In genomic region chr10:21524526-21525366, GRCh38 we compare ENCODE assay signal across 8 cellular contexts. TPM values are rescaled to one million over a fixed set of nuclear protein-coding genes. Genes with fewer than 3 reads are reported as not detected.
A peak's percentile ranks its signal among the peaks of the same experiment; 100 is the strongest.
DNase-seq lines count a peak whose midpoint lies in the region; ATAC-seq and TF ChIP-seq lines count a peak whose summit lies in the region.

No MANE protein-coding gene starts in this region.

- H3K36me3 ChIP-seq in lower lobe of right lung: no peaks in the 10 kb centered on the region

- peak; percentile 54 for DNase-seq in NCI-H1694 treated with DMSO at 0.1 percent for 48 hours (lab: John Stamatoyannopoulos, UW)
- no peak for DNase-seq in NCI-H1694 (lab: John Stamatoyannopoulos, UW)
- DNase-seq in NCI-H146 treated with DMSO at 0.1 percent for 48 hours (lab: John Stamatoyannopoulos, UW; ENCODE audit: unreplicated experiment): peak; percentile 79
- DNase-seq in cardiac fibroblast (ENCODE audit: low read depth in 2 of 2): peak; percentile 49 to 66
- DNase-seq in lower lobe of right lung: peak; percentile 46
- no peak for DNase-seq in type B pancreatic cell (ENCODE audit: extremely low spot score, unreplicated experiment)
- DNase-seq in stimulated activated CD8-positive, alpha-beta memory T cell treated with anti-CD3 and anti-CD28 coated beads, Interleukin-4, amount 100 ng/mL, for 48 hours: no peak

- H3K27me3 ChIP-seq in lower lobe of right lung (ENCODE audit: low read depth): peaks cover 6% of the 10 kb centered on the region

- H3K9me3 ChIP-seq in lower lobe of right lung: no peaks in the 10 kb centered on the region

- H3K9me3 Mint-ChIP-seq in type B pancreatic cell: no peaks in the 10 kb centered on the region

- TF ChIP-seq CTCF in cardiac fibroblast (IDR thresholded peaks at IDR 0.05; ENCODE audit: low read depth, low read length) (no peak), lower lobe of right lung (IDR thresholded peaks at IDR 0.05) (no peak), type B pancreatic cell (conservative IDR thresholded peaks at IDR 0.05) (no peak)

- H3K4me3 Mint-ChIP-seq in type B pancreatic cell: peak overlapping the region; percentile 97

- ATAC-seq in lower lobe of right lung (no peak), GM18517 (IDR thresholded peaks at IDR 0.05; ENCODE audit: unreplicated experiment) (no peak)

- H3K27ac Mint-ChIP-seq in type B pancreatic cell: peak overlapping the region; percentile 96

- no peaks in the 10 kb centered on the region for H3K36me3 Mint-ChIP-seq in type B pancreatic cell

- peaks cover 13% of the 10 kb centered on the region for H3K4me1 ChIP-seq in lower lobe of right lung

- H3K4me3 ChIP-seq in cardiac fibroblast (replicated peaks in 1 of 2; ENCODE audit: low read depth in 2 of 2, low read length in 2 of 2): peak overlapping the region; percentile 65 to 67
- H3K4me3 ChIP-seq in lower lobe of right lung: peak overlapping the region; percentile 82

- H3K27ac ChIP-seq in lower lobe of right lung: peak overlapping the region; percentile 96

- peaks cover 52% of the 10 kb centered on the region for H3K4me1 Mint-ChIP-seq in type B pancreatic cell (ENCODE audit: unreplicated experiment)

- intact Hi-C loops in lower lobe of right lung (cut with DNase I): no loop called here

- H3K27me3 Mint-ChIP-seq in type B pancreatic cell: peaks cover 5% of the 10 kb centered on the region

RNA-seq across cellular contexts. Expression of gene SKIDA1, which starts 0.7 kb away (rescaled TPM):
- total RNA-seq in lower lobe of right lung (0.95 TPM), type B pancreatic cell (ENCODE audit: low replicate concordance) (9.6 and 24.3 TPM in 2 replicates)

RNA-seq across cellular contexts. Expression of gene MLLT10, which starts 9.3 kb away (rescaled TPM):
- total RNA-seq in lower lobe of right lung: 48.8 TPM
- total RNA-seq in type B pancreatic cell (ENCODE audit: low replicate concordance): 45.8 and 46.8 TPM in 2 replicates

Comparison
In these comparisons a context has a peak if more than half of its experiments do, and no peak if none do; other contexts are left out.
1. DNase-seq: peak in NCI-H1694 treated with DMSO at 0.1 percent for 48 hours (single experiment), NCI-H146 treated with DMSO at 0.1 percent for 48 hours (single experiment), cardiac fibroblast (2 of 2) and lower lobe of right lung (single experiment); none in NCI-H1694 (single experiment), type B pancreatic cell (single experiment) and stimulated activated CD8-positive, alpha-beta memory T cell treated with anti-CD3 and anti-CD28 coated beads, Interleukin-4, amount 100 ng/mL, for 48 hours (single experiment).